ENCODE assay signal across 15 cellular contexts in the genomic region with DNA sequence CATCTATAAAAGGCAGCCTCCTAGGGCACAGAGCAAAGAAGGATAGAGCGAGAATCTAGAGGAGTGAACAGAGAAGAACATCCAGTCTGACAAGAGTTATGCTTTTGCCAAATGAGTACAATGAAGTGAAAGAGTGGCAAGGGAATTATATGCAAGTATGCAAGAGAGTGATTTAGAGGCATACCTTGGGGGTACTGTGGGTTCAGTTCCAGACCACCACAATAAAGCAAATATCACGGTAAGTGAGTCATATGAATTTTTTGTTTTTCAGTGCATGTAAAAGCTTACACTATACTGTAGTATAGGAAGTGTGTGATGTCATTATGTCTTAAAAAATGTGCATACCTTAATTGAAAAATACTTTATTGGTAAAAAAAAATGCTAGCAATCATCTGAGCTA.
DNase-seq lines count a peak whose midpoint lies in the region; ATAC-seq and TF ChIP-seq lines count a peak whose summit lies in the region.
"Had no signal": no experiment of that assay in that cellular context is flagged by ENCODE, and none has a peak within 500 bp of the region (broad histone marks: within the 10 kb centered on the region; RNA-seq: fewer than 3 reads in every experiment).

No MANE protein-coding gene starts in this region.

- H3K9me3 ChIP-seq in trophoblast cell (ENCODE audit: insufficient read depth, low read depth, low read length), result no peaks in the 10 kb centered on the region
- H3K9me3 ChIP-seq: Caco-2 had no signal

- no peak overlapping the region for H2AK5ac ChIP-seq in trophoblast cell (ENCODE audit: low read length)

- H3K9me3 Mint-ChIP-seq in stimulated activated naive CD8-positive, alpha-beta T cell treated with anti-CD3 and anti-CD28 coated beads, Interleukin-15, amount 100 ng/mL, for 72 hours, result peaks cover 7 to 9% of the 10 kb centered on the region in 2 donors

- H2BK5ac ChIP-seq in trophoblast cell (ENCODE audit: low read depth, low read length, poor library complexity), result no peak overlapping the region

- H3K4me1 Mint-ChIP-seq in stimulated activated naive CD8-positive, alpha-beta T cell treated with anti-CD3 and anti-CD28 coated beads, Interleukin-15, amount 100 ng/mL, for 72 hours, result peaks cover 6% of the 10 kb centered on the region

- no peaks in the 10 kb centered on the region for H3K79me2 ChIP-seq in trophoblast cell (ENCODE audit: control insufficient read depth, insufficient read depth, low read length, poor library complexity)

- no peaks in the 10 kb centered on the region for H3K36me3 ChIP-seq in trophoblast cell (ENCODE audit: control insufficient read depth in 1 of 2, insufficient read depth in 2 of 2, low read length in 2 of 2)

- ATAC-seq in stimulated activated naive CD8-positive, alpha-beta T cell treated with anti-CD3 and anti-CD28 coated beads, Interleukin-15, amount 100 ng/mL, for 72 hours, result peak; percentile 74
- ATAC-seq in stimulated activated naive CD8-positive, alpha-beta T cell treated with anti-CD3 and anti-CD28 coated beads, Interleukin-15, Interleukin-2, amounts not matched to agents 100 U/mL and 50 U/mL, for 24 hours, result no peak
- ATAC-seq: GM12878 had no signal

- peak overlapping the region; percentile 30 for H4K91ac ChIP-seq in trophoblast cell (ENCODE audit: low read depth, low read length)

- no peak overlapping the region for H4K8ac ChIP-seq in trophoblast cell (ENCODE audit: low read depth, low read length)

- H3K79me1 ChIP-seq in trophoblast cell (ENCODE audit: low read length), result peaks cover 11% of the 10 kb centered on the region

- in situ Hi-C loops in astrocyte of the cerebellum (cut with HindIII; ENCODE audit: low sequenced_read_pairs), result no loop called here

- H3K4me2 ChIP-seq in trophoblast cell (ENCODE audit: low read length), result no peak overlapping the region

- H3K4ac ChIP-seq in trophoblast cell (ENCODE audit: low read depth, low read length), result no peak overlapping the region

- no peak overlapping the region for H3K4me3 Mint-ChIP-seq in stimulated activated naive CD8-positive, alpha-beta T cell treated with anti-CD3 and anti-CD28 coated beads, Interleukin-15, amount 100 ng/mL, for 72 hours
- H3K4me3 Mint-ChIP-seq: CD4-positive, alpha-beta memory T cell had no signal

- H3K27ac ChIP-seq in trophoblast cell (ENCODE audit: low read depth, low read length), result peak overlapping the region; percentile 15
- H3K27ac ChIP-seq: GM23248 had no signal

- H2BK12ac ChIP-seq in trophoblast cell (ENCODE audit: low read length), result peak overlapping the region; percentile 63

- H3K27me3 ChIP-seq in trophoblast cell (ENCODE audit: insufficient read depth, low read length), result no peaks in the 10 kb centered on the region

- TF ChIP-seq CTCF in astrocyte of the cerebellum (IDR thresholded peaks at IDR 0.05; ENCODE audit: low read depth, low read length, missing control alignments), result no peak

- no peak overlapping the region for H3K23ac ChIP-seq in trophoblast cell (ENCODE audit: low read length)

- no peak overlapping the region for H3K9ac ChIP-seq in trophoblast cell (ENCODE audit: low read length)
- H3K9ac ChIP-seq: GM23248 had no signal

- H4K12ac ChIP-seq in trophoblast cell (ENCODE audit: low read depth, low read length), result no peak overlapping the region

- H3K4me3 ChIP-seq in astrocyte of the cerebellum (ENCODE audit: low read depth, low read length) (no peak overlapping the region), trophoblast cell (ENCODE audit: low read depth, low read length) (no peak overlapping the region)
- H3K4me3 ChIP-seq: GM12878, GM23248 had no signal

- peaks cover 4 to 12% of the 10 kb centered on the region in 2 experiments for H3K4me1 ChIP-seq in trophoblast cell (ENCODE audit: control insufficient read depth in 1 of 2, insufficient read depth in 2 of 2, low read length in 2 of 2)
- H3K4me1 ChIP-seq: Caco-2 had no signal

- H3K27me3 Mint-ChIP-seq in stimulated activated naive CD8-positive, alpha-beta T cell treated with anti-CD3 and anti-CD28 coated beads, Interleukin-15, amount 100 ng/mL, for 72 hours, result no peaks in the 10 kb centered on the region
- H3K27me3 Mint-ChIP-seq: CD4-positive, alpha-beta memory T cell had no signal

- no peak overlapping the region for H3K27ac Mint-ChIP-seq in stimulated activated naive CD8-positive, alpha-beta T cell treated with anti-CD3 and anti-CD28 coated beads, Interleukin-15, amount 100 ng/mL, for 72 hours
- H3K27ac Mint-ChIP-seq: CD4-positive, alpha-beta memory T cell had no signal

- no peak overlapping the region for H2AFZ ChIP-seq in trophoblast cell (ENCODE audit: insufficient read depth, low read length, poor library complexity)
- H2AFZ ChIP-seq: GM23248 had no signal

- no CpG with 5 or more reads among the region's 2 CpGs for WGBS in trophoblast cell (ENCODE audit: extremely low coverage, insufficient coverage, insufficient read length)

- H3K18ac ChIP-seq in trophoblast cell (ENCODE audit: low read length), result no peak overlapping the region

- H3K14ac ChIP-seq in trophoblast cell (ENCODE audit: low read length), result no peak overlapping the region

- DNase-seq in stimulated activated naive CD8-positive, alpha-beta T cell treated with anti-CD3 and anti-CD28 coated beads, Interleukin-15, amount 100 ng/mL, for 72 hours, result no peak
- no peak for DNase-seq in stimulated activated naive CD8-positive, alpha-beta T cell treated with anti-CD3 and anti-CD28 coated beads, Interleukin-15, Interleukin-2, amounts not matched to agents 100 U/mL and 50 U/mL, for 24 hours
- DNase-seq in astrocyte of the cerebellum (ENCODE audit: low read depth) (peak; percentile 62), trophoblast cell (no peak), NCI-H345 (lab: John Stamatoyannopoulos, UW) (no peak), SIG-M5 treated with dmso at 0.1 percent for 504 hours (lab: John Stamatoyannopoulos, UW; ENCODE audit: unreplicated experiment) (no peak)
- DNase-seq: C1 segment of cervical spinal cord; Caco-2; CD4-positive, alpha-beta memory T cell; DMS153; DND-41; GM23248; H7; HCEC 1CT had no signal

- no peak overlapping the region for H2BK120ac ChIP-seq in trophoblast cell (ENCODE audit: insufficient read depth, low read length, poor library complexity)
